Comparison of ENCODE assay signal across 19 cellular contexts in genomic region chr12:47534695-47535094, GRCh38.
DNase-seq lines count a peak whose midpoint lies in the region; ATAC-seq, FAIRE-seq and TF ChIP-seq lines count a peak whose summit lies in the region.
"Had no signal": no experiment of that assay in that cellular context is flagged by ENCODE, and none has a peak within 500 bp of the region (broad histone marks: within the 10 kb centered on the region; RNA-seq: fewer than 3 reads in every experiment).

No MANE protein-coding gene starts in this region.

- H3K9ac ChIP-seq in liver (ENCODE audit: low read depth in 1 of 2, low read length in 2 of 2) = no peak overlapping the region

- DNase-seq in GM03348 (ENCODE audit: low spot score) (peak; percentile 37), OCI-M1 (lab: John Stamatoyannopoulos, UW) (peak; percentile 25), bronchial epithelial cell (ENCODE audit: low read depth) (peak; percentile 13), Caco-2 (no peak), NCI-H510A treated with DMSO at 0.1 percent for 48 hours (lab: John Stamatoyannopoulos, UW) (no peak)
- DNase-seq: activated CD4-positive, alpha-beta T cell treated with anti-CD3 and anti-CD28 coated beads, Interleukin-2, amount 50 U/mL, for 48 hours; activated T-cell treated with anti-CD3 and anti-CD28 coated beads, Interleukin-2, amount 50 U/mL, for 4 hours; CD4-positive, CD25-positive, alpha-beta regulatory T cell; cortex of kidney; hypothalamus; naive thymus-derived CD4-positive, alpha-beta T cell; NCI-H2081 treated with DMSO at 0.1 percent for 48 hours; SHP77; stimulated activated CD4-positive, alpha-beta T cell treated with anti-CD3 and anti-CD28 coated beads, Interleukin-12 subunit alpha, Interleukin-12 subunit beta, amount 100 ng/mL, for 4 hours; stimulated activated naive CD8-positive, alpha-beta T cell treated with anti-CD3 and anti-CD28 coated beads, Interleukin-15, Interleukin-2, amounts not matched to agents 100 U/mL and 50 U/mL, for 24 hours; T-helper 9 cell had no signal

- H3K4me3 ChIP-seq in bronchial epithelial cell (ENCODE audit: low read depth, low read length) = no peak overlapping the region
- H3K4me3 ChIP-seq in liver (ENCODE audit: low read depth in 1 of 3, low read length in 3 of 3) = no peak overlapping the region
- H3K4me3 ChIP-seq in Caco-2 (ENCODE audit: low read depth, low read length) = no peak overlapping the region
- H3K4me3 ChIP-seq: vagina had no signal

- no peak for TF ChIP-seq RAD21 in liver (IDR thresholded peaks at IDR 0.05)

- 38% methylated on average over 2 of the region's 2 CpGs for WGBS in liver

- H3K4me1 Mint-ChIP-seq in Caco-2 (ENCODE audit: low read depth, unreplicated experiment) = no peaks in the 10 kb centered on the region
- H3K4me1 Mint-ChIP-seq: CD4-positive, CD25-positive, alpha-beta regulatory T cell had no signal

- H3K27me3 ChIP-seq in bronchial epithelial cell (ENCODE audit: control insufficient read depth, insufficient read depth, low read length) (no peaks in the 10 kb centered on the region), liver (ENCODE audit: control insufficient read depth in 4 of 4, insufficient read depth in 4 of 4, low read length in 3 of 4) (no peaks in the 10 kb centered on the region), Caco-2 (replicated peaks; ENCODE audit: control insufficient read depth, insufficient read depth, low read length) (no peaks in the 10 kb centered on the region)
- H3K27me3 ChIP-seq: vagina had no signal

- FAIRE-seq in bronchial epithelial cell (lab: Jason Lieb, UNC) = no peak

- H3K36me3 Mint-ChIP-seq in Caco-2 (ENCODE audit: insufficient read depth, unreplicated experiment) = no peaks in the 10 kb centered on the region
- H3K36me3 Mint-ChIP-seq: CD4-positive, CD25-positive, alpha-beta regulatory T cell had no signal

- no TSS peak for BruUV-seq in Caco-2 (replicated peaks; lab: Mats Ljungman, UMichigan)

- intact Hi-C loops in Caco-2 (cut with micrococcal nuclease; ENCODE audit: unreplicated experiment) = no loop called here

- H3K27ac Mint-ChIP-seq in Caco-2 (ENCODE audit: unreplicated experiment) = no peak overlapping the region
- H3K27ac Mint-ChIP-seq: CD4-positive, CD25-positive, alpha-beta regulatory T cell; naive thymus-derived CD4-positive, alpha-beta T cell had no signal

- H3K9me3 ChIP-seq in liver (ENCODE audit: control insufficient read depth in 4 of 4, low read length in 3 of 4) (no peaks in the 10 kb centered on the region), Caco-2 (peaks cover 7% of the 10 kb centered on the region)
- H3K9me3 ChIP-seq: vagina had no signal

- POLR2A ChIA-PET in Caco-2 (lab: Charles Lee) = no interaction called here

- H3K4me3 Mint-ChIP-seq in Caco-2 (ENCODE audit: unreplicated experiment) = no peak overlapping the region
- H3K4me3 Mint-ChIP-seq: activated T-cell treated with anti-CD3 and anti-CD28 coated beads, Interleukin-2, amount 50 U/mL, for 4 hours; CD4-positive, CD25-positive, alpha-beta regulatory T cell; naive thymus-derived CD4-positive, alpha-beta T cell had no signal

- H3K36me3 ChIP-seq in bronchial epithelial cell (ENCODE audit: control insufficient read depth, insufficient read depth, low read length) (no peaks in the 10 kb centered on the region), liver (ENCODE audit: control insufficient read depth in 4 of 4, insufficient read depth in 3 of 4, low read depth in 1 of 4, low read length in 3 of 4) (no peaks in the 10 kb centered on the region), Caco-2 (ENCODE audit: control insufficient read depth, insufficient read depth, low read length) (no peaks in the 10 kb centered on the region)
- H3K36me3 ChIP-seq: vagina had no signal

- TF ChIP-seq CTCF in bronchial epithelial cell (IDR thresholded peaks at IDR 0.05; ENCODE audit: insufficient read depth, low read length, severe bottlenecking) (no peak), liver (IDR thresholded peaks at IDR 0.05; ENCODE audit: low read depth, low read length, missing input control) (no peak), Caco-2 (IDR thresholded peaks at IDR 0.05; ENCODE audit: insufficient read depth in 1 of 2, low read depth in 1 of 2, low read length in 1 of 2, severe bottlenecking in 1 of 2, unreplicated experiment in 1 of 2) (no peak)

- no peak for ATAC-seq in GM21447 (IDR thresholded peaks at IDR 0.05; ENCODE audit: unreplicated experiment)
- ATAC-seq: activated T-cell treated with anti-CD3 and anti-CD28 coated beads, Interleukin-2, amount 50 U/mL, for 4 hours; naive thymus-derived CD4-positive, alpha-beta T cell; stimulated activated naive CD8-positive, alpha-beta T cell treated with anti-CD3 and anti-CD28 coated beads, Interleukin-15, Interleukin-2, amounts not matched to agents 100 U/mL and 50 U/mL, for 24 hours had no signal

- CTCF ChIA-PET in Caco-2 (lab: Charles Lee) = no interaction called here

- H3K27ac ChIP-seq in liver (ENCODE audit: low read depth in 1 of 2, low read length in 2 of 2) = no peak overlapping the region
- H3K27ac ChIP-seq: vagina had no signal

- peaks cover 18% of the 10 kb centered on the region for H3K27me3 Mint-ChIP-seq in Caco-2 (ENCODE audit: insufficient read depth, unreplicated experiment)

- H3K9me3 Mint-ChIP-seq in Caco-2 (ENCODE audit: unreplicated experiment) = peaks cover 20% of the 10 kb centered on the region

- H3K4me1 ChIP-seq in liver (ENCODE audit: control insufficient read depth in 4 of 4, insufficient read depth in 4 of 4, low read length in 3 of 4) (peaks cover 0 to 8% (median 6%) of the 10 kb centered on the region in 4 donors), Caco-2 (no peaks in the 10 kb centered on the region)
- H3K4me1 ChIP-seq: vagina had no signal

TF ChIP-seq in liver, 16 proteins besides CTCF, POLR2A, EP300 and RAD21:
- TF ChIP-seq REST (IDR thresholded peaks at IDR 0.05) (peak; percentile 98), MAX (IDR thresholded peaks at IDR 0.05) (no peak)

Comparison
In these comparisons a context has a peak if more than half of its experiments do, and no peak if none do; other contexts are left out.
1. DNase-seq: peak in GM03348 (single experiment), OCI-M1 (single experiment) and bronchial epithelial cell (single experiment); none in Caco-2 (0 of 2) and NCI-H510A treated with DMSO at 0.1 percent for 48 hours (single experiment).